In the genomic region with DNA sequence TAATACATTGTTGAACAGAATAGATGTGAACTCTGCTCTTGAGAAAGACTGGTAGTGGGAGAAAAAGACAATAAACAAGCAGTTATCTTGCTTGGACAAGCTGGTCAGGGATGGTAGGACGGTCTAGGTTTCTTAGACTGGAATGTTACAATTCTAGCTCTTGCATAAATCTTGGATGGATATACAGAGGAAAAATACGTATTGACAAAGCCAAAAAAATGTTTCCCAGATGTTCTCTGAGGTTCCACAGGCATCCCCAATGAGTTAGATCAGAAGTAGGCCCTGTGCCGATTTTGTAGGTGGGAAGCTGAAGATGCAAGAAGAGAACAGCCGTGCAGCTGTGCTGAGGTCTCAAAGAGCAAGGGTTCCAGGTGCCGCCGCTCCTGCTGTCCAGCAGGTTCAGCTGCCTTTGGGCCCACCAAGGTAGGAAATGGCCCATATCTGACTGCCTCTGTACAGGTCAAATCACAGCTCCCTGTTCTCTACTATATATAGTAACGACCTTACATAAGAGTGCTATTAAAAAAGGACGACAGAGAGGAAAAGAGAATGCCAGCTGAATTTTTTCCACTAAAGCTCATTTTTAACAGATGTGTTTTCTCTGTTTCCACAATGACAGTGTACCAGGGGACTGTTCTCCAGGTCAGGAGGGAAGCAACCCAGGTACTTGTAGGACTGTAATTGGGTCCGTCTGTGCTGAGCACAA, we compare ENCODE assay signal across 14 cellular contexts.
DNase-seq lines count a peak whose midpoint lies in the region; ATAC-seq and TF ChIP-seq lines count a peak whose summit lies in the region.
"Had no signal": no experiment of that assay in that cellular context is flagged by ENCODE, and none has a peak within 500 bp of the region (broad histone marks: within the 10 kb centered on the region; RNA-seq: fewer than 3 reads in every experiment).

No MANE protein-coding gene starts in this region.

- no peak overlapping the region for H3K4me3 Mint-ChIP-seq in osteocyte (ENCODE audit: unreplicated experiment)

- H3K4me3 ChIP-seq in SJCRH30 (no peak overlapping the region), fibroblast of villous mesenchyme (ENCODE audit: low read depth, low read length) (no peak overlapping the region), upper lobe of right lung (no peak overlapping the region)
- H3K4me3 ChIP-seq: K562 had no signal

- no peaks in the 10 kb centered on the region for H3K9me3 Mint-ChIP-seq in osteocyte (ENCODE audit: unreplicated experiment)

- ATAC-seq in upper lobe of right lung: no peak
- ATAC-seq: K562 had no signal

- peaks cover 77% of the 10 kb centered on the region for H3K4me1 Mint-ChIP-seq in osteocyte (ENCODE audit: unreplicated experiment)

- no peaks in the 10 kb centered on the region for H3K27me3 Mint-ChIP-seq in osteocyte (ENCODE audit: unreplicated experiment)

- H3K27me3 ChIP-seq in SJCRH30: no peaks in the 10 kb centered on the region
- no peaks in the 10 kb centered on the region for H3K27me3 ChIP-seq in upper lobe of right lung

- H3K9me3 ChIP-seq in SJCRH30 (replicated peaks) (no peaks in the 10 kb centered on the region), upper lobe of right lung (no peaks in the 10 kb centered on the region)

- intact Hi-C loops in upper lobe of right lung (cut with DNase I) (no loop called here), posterior cingulate gyrus (cut with DNase I) (no loop called here)

- peaks cover 18% of the 10 kb centered on the region for H3K36me3 ChIP-seq in SJCRH30
- H3K36me3 ChIP-seq in upper lobe of right lung: no peaks in the 10 kb centered on the region
- H3K36me3 ChIP-seq: WERI-Rb-1 had no signal

- H3K4me1 ChIP-seq in SJCRH30 (peaks cover 53% of the 10 kb centered on the region), upper lobe of right lung (peaks cover 44% of the 10 kb centered on the region)

- H3K27ac ChIP-seq in SJCRH30 (peak overlapping the region; percentile 35), upper lobe of right lung (peak overlapping the region; percentile 39)
- H3K27ac ChIP-seq: WERI-Rb-1 had no signal

- H3K27ac Mint-ChIP-seq in osteocyte (ENCODE audit: unreplicated experiment): peak overlapping the region; percentile 84

- TF ChIP-seq CTCF in fibroblast of villous mesenchyme (IDR thresholded peaks at IDR 0.05; ENCODE audit: insufficient read depth, low read depth, low read length) (no peak), osteocyte (IDR thresholded peaks at IDR 0.05) (no peak), upper lobe of right lung (IDR thresholded peaks at IDR 0.05) (no peak)

- DNase-seq in SJCRH30: no peak
- peak; percentile 83 for DNase-seq in fibroblast of villous mesenchyme (ENCODE audit: low read depth)
- DNase-seq in osteocyte (ENCODE audit: extremely low spot score, unreplicated experiment): no peak
- DNase-seq in upper lobe of right lung: no peak
- DNase-seq in NCI-H1105 treated with DMSO at 0.1 percent for 48 hours (lab: John Stamatoyannopoulos, UW): no peak
- DNase-seq in posterior cingulate gyrus: no peak
- DNase-seq in amniotic stem cell (lab: John Stamatoyannopoulos, UW): no peak
- DNase-seq: C1 segment of cervical spinal cord; effector CD8-positive, alpha-beta T cell; head of caudate nucleus; NCI-H2081 treated with DMSO at 0.1 percent for 48 hours; NCI-H82; WERI-Rb-1 had no signal

- peaks cover 41% of the 10 kb centered on the region for H3K36me3 Mint-ChIP-seq in osteocyte (ENCODE audit: unreplicated experiment)
